Comparison of ENCODE assay signal across 1 cellular context in the genomic region with DNA sequence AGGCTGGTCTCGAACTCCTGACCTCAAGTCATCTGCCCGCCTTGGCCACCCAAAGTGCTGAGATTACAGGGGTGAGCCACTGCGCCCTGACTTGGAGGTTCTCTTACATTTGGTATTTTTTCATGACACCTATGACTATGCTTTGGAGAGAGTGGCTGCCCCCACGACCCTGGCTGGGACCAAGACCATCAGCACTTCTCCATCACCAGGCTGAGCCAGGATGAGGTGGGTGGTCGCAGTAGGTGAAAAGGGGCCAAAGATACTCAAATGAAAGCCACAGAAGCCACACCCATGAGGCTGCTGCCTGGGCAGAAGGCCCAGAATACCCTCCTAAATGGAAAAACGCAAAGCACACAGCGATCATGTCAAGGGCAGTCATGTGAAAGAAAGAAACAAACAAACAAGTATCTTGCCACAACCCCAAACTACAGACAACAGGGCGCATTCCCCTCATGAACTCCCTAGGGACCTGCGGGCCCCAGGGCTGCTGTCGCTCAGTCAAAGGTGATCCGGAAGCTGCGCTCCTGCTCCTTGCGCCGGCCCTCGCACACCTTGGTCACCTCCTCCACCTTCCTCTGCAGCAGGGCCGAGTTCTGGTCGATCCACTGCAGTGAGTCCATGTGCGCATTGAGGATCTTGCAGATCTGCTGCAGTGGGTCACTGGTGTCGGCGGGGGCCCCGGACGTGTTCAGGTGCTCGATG.
TF ChIP-seq lines count a peak whose summit lies in the region.

No MANE protein-coding gene starts in this region.

TF ChIP-seq in HepG2, 621 proteins besides CTCF, POLR2A, EP300 and RAD21:
- TF ChIP-seq HOXA3 (CRISPR knock-in tag; IDR thresholded peaks at IDR 0.05) (0 out of 2 replicates have a peak, but pooled peaks have one; percentile 15), MTA3 (CRISPR knock-in tag; IDR thresholded peaks at IDR 0.05) (no peak)
TF ChIP-seq in HepG2: peak in this region for 1.
